Comparison of ENCODE assay signal across 23 cellular contexts in genomic region chr22:23414727-23415489, GRCh38.
"Had no signal": no experiment of that assay in that cellular context is flagged by ENCODE, and none has a peak within 500 bp of the region (broad histone marks: within the 10 kb centered on the region; RNA-seq: fewer than 3 reads in every experiment).

No MANE protein-coding gene starts in this region.

- DNase-seq: activated CD4-positive, alpha-beta memory T cell treated with anti-CD3 and anti-CD28 coated beads, Interleukin-2, amount 10 ng/mL, durations not matched to agents 7 days and 5 days; activated CD4-positive, alpha-beta T cell treated with anti-CD3 and anti-CD28 coated beads for 48 hours; activated gamma-delta T cell; activated T-cell treated with anti-CD3 and anti-CD28 coated beads, Interleukin-2, amount 50 U/mL, for 72 hours; brain microvascular endothelial cell; colonic mucosa; esophagus squamous epithelium; gastrocnemius medialis; hippocampal formation; left colon; retina; stimulated activated CD4-positive, alpha-beta T cell treated with anti-CD3 and anti-CD28 coated beads, Interleukin-4, amount 100 ng/mL, for 1 hour; stimulated activated naive CD4-positive, alpha-beta T cell; SW 1271; T-helper 17 cell; thyroid gland; uterus had no signal

- H3K4me3 Mint-ChIP-seq: activated CD4-positive, alpha-beta memory T cell treated with anti-CD3 and anti-CD28 coated beads, Interleukin-2, amount 10 ng/mL, durations not matched to agents 7 days and 5 days; activated naive CD4-positive, alpha-beta T cell treated with anti-CD3 and anti-CD28 coated beads, Interleukin-2, amount 50 U/mL, for 24 hours; activated T-cell treated with anti-CD3 and anti-CD28 coated beads, Interleukin-2, amount 50 U/mL, for 72 hours; central memory CD8-positive, alpha-beta T cell; naive thymus-derived CD8-positive, alpha-beta T cell; T-helper 17 cell had no signal

- H3K4me3 ChIP-seq: ascending aorta, colonic mucosa, esophagus squamous epithelium, gastrocnemius medialis, neural progenitor cell, thyroid gland, uterus had no signal

- H3K4me1 Mint-ChIP-seq: activated CD4-positive, alpha-beta memory T cell treated with anti-CD3 and anti-CD28 coated beads, Interleukin-2, amount 10 ng/mL, durations not matched to agents 7 days and 5 days; central memory CD8-positive, alpha-beta T cell; T-helper 17 cell had no signal

- H3K27me3 ChIP-seq: ascending aorta, brain microvascular endothelial cell, colonic mucosa, neural progenitor cell, thyroid gland, uterus had no signal

- H3K9ac ChIP-seq: neural progenitor cell had no signal

- ATAC-seq: activated T-cell treated with anti-CD3 and anti-CD28 coated beads, Interleukin-2, amount 50 U/mL, for 72 hours; gastrocnemius medialis; left colon; naive thymus-derived CD8-positive, alpha-beta T cell; T-helper 17 cell had no signal

- H3K27ac ChIP-seq: ascending aorta, brain microvascular endothelial cell, colonic mucosa, esophagus squamous epithelium, gastrocnemius medialis, neural progenitor cell, thyroid gland, uterus had no signal

- H3K27ac Mint-ChIP-seq: activated CD4-positive, alpha-beta memory T cell treated with anti-CD3 and anti-CD28 coated beads, Interleukin-2, amount 10 ng/mL, durations not matched to agents 7 days and 5 days; activated T-cell treated with anti-CD3 and anti-CD28 coated beads, Interleukin-2, amount 50 U/mL, for 72 hours; naive thymus-derived CD8-positive, alpha-beta T cell; progenitor cell of endocrine pancreas; T-helper 17 cell had no signal

- H3K9me3 Mint-ChIP-seq: activated CD4-positive, alpha-beta memory T cell treated with anti-CD3 and anti-CD28 coated beads, Interleukin-2, amount 10 ng/mL, durations not matched to agents 7 days and 5 days; activated naive CD4-positive, alpha-beta T cell treated with anti-CD3 and anti-CD28 coated beads, Interleukin-2, amount 50 U/mL, for 24 hours; activated T-cell treated with anti-CD3 and anti-CD28 coated beads, Interleukin-2, amount 50 U/mL, for 72 hours; central memory CD8-positive, alpha-beta T cell; naive thymus-derived CD8-positive, alpha-beta T cell had no signal

- H3K36me3 ChIP-seq: ascending aorta, brain microvascular endothelial cell, colonic mucosa, esophagus squamous epithelium, gastrocnemius medialis, neural progenitor cell, thyroid gland, uterus had no signal

- H3K9me3 ChIP-seq: ascending aorta, colonic mucosa, esophagus squamous epithelium, gastrocnemius medialis, thyroid gland, uterus had no signal

- H3K4me2 ChIP-seq: neural progenitor cell had no signal

- H3K36me3 Mint-ChIP-seq: activated naive CD4-positive, alpha-beta T cell treated with anti-CD3 and anti-CD28 coated beads, Interleukin-2, amount 50 U/mL, for 24 hours; naive thymus-derived CD8-positive, alpha-beta T cell; neural progenitor cell had no signal

- H3K27me3 Mint-ChIP-seq: activated naive CD4-positive, alpha-beta T cell treated with anti-CD3 and anti-CD28 coated beads, Interleukin-2, amount 50 U/mL, for 24 hours had no signal

- H3K4me1 ChIP-seq: ascending aorta, colonic mucosa, esophagus squamous epithelium, gastrocnemius medialis, thyroid gland, uterus had no signal
